In genomic region chr12:132614861-132615578, GRCh38 we compare ENCODE assay signal across 8 cellular contexts. TPM values are rescaled to one million over a fixed set of nuclear protein-coding genes. Genes with fewer than 3 reads are reported as not detected.
DNase-seq lines count a peak whose midpoint lies in the region; ATAC-seq lines count a peak whose summit lies in the region.

No MANE protein-coding gene starts in this region.

- ATAC-seq in HG02973 (IDR thresholded peaks at IDR 0.05; ENCODE audit: unreplicated experiment): peak; percentile 69
- peak; percentile 96 for ATAC-seq in left lobe of liver
- no peak for ATAC-seq in GM21529 (IDR thresholded peaks at IDR 0.05; ENCODE audit: unreplicated experiment)

- DNase-seq in D341Med (ENCODE audit: low spot score) (peak; percentile 86), NCI-H446 treated with DMSO at 0.1 percent for 48 hours (lab: John Stamatoyannopoulos, UW) (peak; percentile 49), cerebellar cortex (ENCODE audit: low spot score) (peak; percentile 93), left lobe of liver (ENCODE audit: low spot score) (peak; percentile 88)
- peak; percentile 68 for DNase-seq in activated CD4-positive, alpha-beta T cell treated with anti-CD3 and anti-CD28 coated beads for 1 hour
- DNase-seq in stimulated activated CD4-positive, alpha-beta T cell treated with anti-CD3 and anti-CD28 coated beads, Interleukin-4, amount 100 ng/mL, for 4 hours: peak; percentile 70 to 76

RNA-seq across cellular contexts. Expression of gene P2RX2, which starts 3.6 kb away (rescaled TPM):
- total RNA-seq in left lobe of liver: not detected

RNA-seq across cellular contexts. Expression of gene LRCOL1, which starts 4.6 kb away (rescaled TPM):
- 9.2 TPM for total RNA-seq in left lobe of liver
